In the genomic region with DNA sequence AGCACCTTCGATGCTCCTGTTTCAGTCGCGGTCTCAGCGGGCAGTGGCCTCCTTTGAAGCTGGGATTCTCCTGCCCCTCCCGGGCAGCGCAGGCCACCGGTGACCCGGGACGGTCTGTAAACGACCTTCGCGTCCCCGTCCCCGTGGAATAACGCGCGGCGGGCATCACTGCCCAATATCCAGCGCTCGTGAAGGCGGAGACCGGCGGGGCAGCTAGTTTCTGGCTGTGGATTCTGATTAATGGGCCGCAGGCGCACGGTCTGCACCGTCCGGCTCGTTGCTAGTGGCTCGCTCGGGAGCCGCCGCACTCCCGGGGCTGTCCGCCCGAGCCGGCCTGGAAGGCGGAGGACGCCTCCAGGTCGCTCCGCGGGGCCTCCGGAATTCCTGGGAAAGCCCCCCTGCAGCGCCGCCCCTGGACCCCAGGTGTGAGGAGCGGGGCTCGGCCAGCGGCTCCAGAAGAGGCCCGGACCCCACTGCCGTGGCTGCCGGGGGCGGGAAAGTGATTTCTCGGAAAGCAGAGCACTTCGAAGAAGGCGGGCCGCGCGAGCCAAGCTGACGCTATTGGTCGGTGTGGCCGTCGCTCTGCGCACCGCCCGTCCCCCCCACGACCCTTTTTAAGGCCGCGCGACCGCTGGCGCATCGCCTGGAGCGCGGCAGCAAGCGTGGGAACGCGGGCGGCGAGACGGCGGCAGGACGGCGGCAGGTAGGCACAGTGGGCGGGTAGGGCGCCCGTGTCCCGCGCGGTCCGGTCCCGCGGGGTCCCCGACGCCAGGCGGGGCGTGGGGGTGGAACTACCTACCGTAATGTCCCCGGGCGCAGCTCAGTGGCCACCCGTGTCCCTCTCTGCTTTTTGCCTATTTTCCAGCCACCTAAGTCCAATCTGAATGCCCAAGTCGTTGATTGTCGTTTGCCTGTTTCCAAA, we compare ENCODE assay signal across 8 cellular contexts. TPM values are rescaled to one million over a fixed set of nuclear protein-coding genes. Genes with fewer than 3 reads are reported as not detected.
A peak's percentile ranks its signal among the peaks of the same experiment; 100 is the strongest.
DNase-seq lines count a peak whose midpoint lies in the region; ATAC-seq, FAIRE-seq and TF ChIP-seq lines count a peak whose summit lies in the region.

A gene with protein sequence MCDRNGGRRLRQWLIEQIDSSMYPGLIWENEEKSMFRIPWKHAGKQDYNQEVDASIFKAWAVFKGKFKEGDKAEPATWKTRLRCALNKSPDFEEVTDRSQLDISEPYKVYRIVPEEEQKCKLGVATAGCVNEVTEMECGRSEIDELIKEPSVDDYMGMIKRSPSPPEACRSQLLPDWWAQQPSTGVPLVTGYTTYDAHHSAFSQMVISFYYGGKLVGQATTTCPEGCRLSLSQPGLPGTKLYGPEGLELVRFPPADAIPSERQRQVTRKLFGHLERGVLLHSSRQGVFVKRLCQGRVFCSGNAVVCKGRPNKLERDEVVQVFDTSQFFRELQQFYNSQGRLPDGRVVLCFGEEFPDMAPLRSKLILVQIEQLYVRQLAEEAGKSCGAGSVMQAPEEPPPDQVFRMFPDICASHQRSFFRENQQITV (plus strand): TSS at position 642 of the 922 bp plus-strand sequence. CDS start 3,854 bp downstream, outside the sequence.

- peak; percentile 97 for TF ChIP-seq POLR2A in GM12891 (IDR thresholded peaks at IDR 0.05; ENCODE audit: low read depth, low read length)

- DNase-seq in GM12891 (ENCODE audit: insufficient read length, low spot score) (peak; percentile 74), astrocyte of the spinal cord (ENCODE audit: low read depth, low spot score) (no peak), kidney epithelial cell (ENCODE audit: low read depth) (no peak), epidermal melanocyte (ENCODE audit: insufficient read length, low spot score) (no peak), DMS53 treated with DMSO at 0.1 percent for 48 hours (lab: John Stamatoyannopoulos, UW; ENCODE audit: unreplicated experiment) (no peak)
- peak; percentile 76 for DNase-seq in T-helper 2 cell treated with Interferon-gamma antibody and Interleukin-4, amounts not matched to agents 5 μg/mL and 100 μg/mL, for 36 hours (ENCODE audit: low spot score)
- DNase-seq in stimulated activated CD4-positive, alpha-beta T cell treated with anti-CD3 and anti-CD28 coated beads, Interleukin-1b, Interleukin-23, amount 100 ng/mL, for 4 hours (ENCODE audit: low read depth in 2 of 2): peak; percentile 81 to 89

- no peaks in the 10 kb centered on the region for H3K9me3 Mint-ChIP-seq in T-helper 2 cell treated with Interferon-gamma antibody and Interleukin-4, amounts not matched to agents 5 μg/mL and 100 μg/mL, for 36 hours

- H3K4me3 Mint-ChIP-seq in T-helper 2 cell treated with Interferon-gamma antibody and Interleukin-4, amounts not matched to agents 5 μg/mL and 100 μg/mL, for 36 hours: peak within 1 kb of the TSS; percentile 85

- FAIRE-seq in GM12891 (lab: Jason Lieb, UNC): peak; percentile 97

- peak within 1 kb of the TSS; percentile 15 for H3K27ac Mint-ChIP-seq in T-helper 2 cell treated with Interferon-gamma antibody and Interleukin-4, amounts not matched to agents 5 μg/mL and 100 μg/mL, for 36 hours

- peaks cover 30% of the 10 kb centered on the region for H3K27me3 ChIP-seq in kidney epithelial cell (ENCODE audit: control insufficient read depth, insufficient read depth, low read length)

- H3K36me3 ChIP-seq in kidney epithelial cell (ENCODE audit: control insufficient read depth, insufficient read depth, low read length): no peaks in the 10 kb centered on the region

- peak; percentile 44 for ATAC-seq in HG02763 (IDR thresholded peaks at IDR 0.05; ENCODE audit: unreplicated experiment)

- in situ Hi-C loops in astrocyte of the spinal cord (cut with HindIII; ENCODE audit: low sequenced_read_pairs): no loop called here

- H3K4me3 ChIP-seq in astrocyte of the spinal cord (ENCODE audit: low read depth, low read length) (peak within 1 kb of the TSS; percentile 23), kidney epithelial cell (ENCODE audit: low read depth, low read length) (peak within 1 kb of the TSS; percentile 39)

- TF ChIP-seq CTCF in astrocyte of the spinal cord (IDR thresholded peaks at IDR 0.05; ENCODE audit: low read depth, low read length): no peak
- TF ChIP-seq CTCF in kidney epithelial cell (IDR thresholded peaks at IDR 0.05; ENCODE audit: insufficient read depth, low read length, poor library complexity, severe bottlenecking): no peak

- peaks cover 43% of the 10 kb centered on the region for H3K4me1 Mint-ChIP-seq in T-helper 2 cell treated with Interferon-gamma antibody and Interleukin-4, amounts not matched to agents 5 μg/mL and 100 μg/mL, for 36 hours (ENCODE audit: low read depth)

- no peaks in the 10 kb centered on the region for H3K36me3 Mint-ChIP-seq in T-helper 2 cell treated with Interferon-gamma antibody and Interleukin-4, amounts not matched to agents 5 μg/mL and 100 μg/mL, for 36 hours (ENCODE audit: low read depth)

- peaks cover 42% of the 10 kb centered on the region for H3K27me3 Mint-ChIP-seq in T-helper 2 cell treated with Interferon-gamma antibody and Interleukin-4, amounts not matched to agents 5 μg/mL and 100 μg/mL, for 36 hours (ENCODE audit: low read depth)

TF ChIP-seq in GM12891, 5 proteins besides CTCF, POLR2A, EP300 and RAD21:
- TF ChIP-seq PAX5 (IDR thresholded peaks at IDR 0.05; ENCODE audit: insufficient read depth, low read length, severe bottlenecking) (peak; percentile 21), POU2F2 (IDR thresholded peaks at IDR 0.05; ENCODE audit: low read depth, low read length) (peak; percentile 65; the same call in 1 of the 2 replicates), SPI1 (IDR thresholded peaks at IDR 0.05; ENCODE audit: low read depth, low read length) (no peak), TAF1 (IDR thresholded peaks at IDR 0.05; ENCODE audit: low read depth, low read length) (peak; percentile 70), POLR2AphosphoS5 (IDR thresholded peaks at IDR 0.05; ENCODE audit: low read depth, low read length) (peak; percentile 96)

RNA-seq across cellular contexts. Expression of the gene that starts here (rescaled TPM):
- polyA plus RNA-seq in GM12891 (2012; ENCODE audit: low read depth, missing spikeins): 111 TPM
- 2.2 and 5.4 TPM in 2 replicates for total RNA-seq in kidney epithelial cell

Comparison
In these comparisons a context has a peak if more than half of its experiments do, and no peak if none do; other contexts are left out.
1. DNase-seq: peak in GM12891 (single experiment), T-helper 2 cell treated with Interferon-gamma antibody and Interleukin-4, amounts not matched to agents 5 μg/mL and 100 μg/mL, for 36 hours (single experiment) and stimulated activated CD4-positive, alpha-beta T cell treated with anti-CD3 and anti-CD28 coated beads, Interleukin-1b, Interleukin-23, amount 100 ng/mL, for 4 hours (2 of 2); none in astrocyte of the spinal cord (single experiment), kidney epithelial cell (single experiment), epidermal melanocyte (single experiment) and DMS53 treated with DMSO at 0.1 percent for 48 hours (single experiment).